In genomic region chr3:18641916-18642315, GRCh38 we compare ENCODE assay signal across 16 cellular contexts.
DNase-seq lines count a peak whose midpoint lies in the region; ATAC-seq, FAIRE-seq and TF ChIP-seq lines count a peak whose summit lies in the region.
"Had no signal": no experiment of that assay in that cellular context is flagged by ENCODE, and none has a peak within 500 bp of the region (broad histone marks: within the 10 kb centered on the region; RNA-seq: fewer than 3 reads in every experiment).

No MANE protein-coding gene starts in this region.

- peak overlapping the region; percentile 32 for H3K27ac Mint-ChIP-seq in activated CD4-positive, alpha-beta memory T cell treated with anti-CD3 and anti-CD28 coated beads for 36 hours
- no peak overlapping the region for H3K27ac Mint-ChIP-seq in activated CD4-positive, alpha-beta memory T cell treated with anti-CD3 and anti-CD28 coated beads, Interleukin-2, amount 10 ng/mL, durations not matched to agents 7 days and 5 days
- peak overlapping the region; percentile 42 for H3K27ac Mint-ChIP-seq in activated T-helper 17 cell treated with anti-CD3 and anti-CD28 coated beads, Interleukin-2, amount 50 U/mL, for 72 hours
- H3K27ac Mint-ChIP-seq: B cell, GM23338 had no signal

- no peaks in the 10 kb centered on the region for H3K27me3 Mint-ChIP-seq in activated CD4-positive, alpha-beta memory T cell treated with anti-CD3 and anti-CD28 coated beads for 36 hours
- no peaks in the 10 kb centered on the region for H3K27me3 Mint-ChIP-seq in activated CD4-positive, alpha-beta memory T cell treated with anti-CD3 and anti-CD28 coated beads, Interleukin-2, amount 10 ng/mL, durations not matched to agents 7 days and 5 days
- no peaks in the 10 kb centered on the region for H3K27me3 Mint-ChIP-seq in activated T-helper 17 cell treated with anti-CD3 and anti-CD28 coated beads, Interleukin-2, amount 50 U/mL, for 72 hours

- CTCF ChIA-PET in activated CD4-positive, alpha-beta memory T cell treated with anti-CD3 and anti-CD28 coated beads for 36 hours (lab: Charles Lee) = interaction anchor here (1.8 to 2.4 kb wide), 2 partner anchors 83 to 116 kb away, joined by 5 to 9 read pairs; no protein-coding TSS in a partner anchor
- CTCF ChIA-PET in activated CD4-positive, alpha-beta memory T cell treated with anti-CD3 and anti-CD28 coated beads, Interleukin-2, amount 10 ng/mL, durations not matched to agents 7 days and 5 days (lab: Charles Lee) = interaction anchor here (0.8 kb wide), 1 partner anchor 82 kb away, joined by 3 read pairs; no protein-coding TSS in a partner anchor

- POLR2A ChIA-PET in activated CD4-positive, alpha-beta memory T cell treated with anti-CD3 and anti-CD28 coated beads for 36 hours (lab: Charles Lee) = interaction anchor here (1.3 to 1.8 kb wide), 2 partner anchors 86 to 116 kb away, joined by 3 to 7 read pairs; no protein-coding TSS in a partner anchor
- POLR2A ChIA-PET in activated CD4-positive, alpha-beta memory T cell treated with anti-CD3 and anti-CD28 coated beads, Interleukin-2, amount 10 ng/mL, durations not matched to agents 7 days and 5 days (lab: Charles Lee) = interaction anchor here (0.9 to 2.1 kb wide), 3 partner anchors 16 to 75 kb away, joined by 3 to 5 read pairs (median 3); no protein-coding TSS in a partner anchor

- H3K4me3 Mint-ChIP-seq in activated CD4-positive, alpha-beta memory T cell treated with anti-CD3 and anti-CD28 coated beads for 36 hours = no peak overlapping the region
- no peak overlapping the region for H3K4me3 Mint-ChIP-seq in activated CD4-positive, alpha-beta memory T cell treated with anti-CD3 and anti-CD28 coated beads, Interleukin-2, amount 10 ng/mL, durations not matched to agents 7 days and 5 days
- no peak overlapping the region for H3K4me3 Mint-ChIP-seq in activated T-helper 17 cell treated with anti-CD3 and anti-CD28 coated beads, Interleukin-2, amount 50 U/mL, for 72 hours
- H3K4me3 Mint-ChIP-seq: B cell; CD8-positive, alpha-beta T cell; GM23338 had no signal

- peaks cover 54% of the 10 kb centered on the region for H3K4me1 Mint-ChIP-seq in activated CD4-positive, alpha-beta memory T cell treated with anti-CD3 and anti-CD28 coated beads for 36 hours (ENCODE audit: low read depth)
- H3K4me1 Mint-ChIP-seq in activated CD4-positive, alpha-beta memory T cell treated with anti-CD3 and anti-CD28 coated beads, Interleukin-2, amount 10 ng/mL, durations not matched to agents 7 days and 5 days = peaks cover 48% of the 10 kb centered on the region
- peaks cover 51% of the 10 kb centered on the region for H3K4me1 Mint-ChIP-seq in activated T-helper 17 cell treated with anti-CD3 and anti-CD28 coated beads, Interleukin-2, amount 50 U/mL, for 72 hours
- H3K4me1 Mint-ChIP-seq: B cell, GM23338 had no signal

- no peak for DNase-seq in activated CD4-positive, alpha-beta memory T cell treated with anti-CD3 and anti-CD28 coated beads for 36 hours
- no peak for DNase-seq in activated CD4-positive, alpha-beta memory T cell treated with anti-CD3 and anti-CD28 coated beads, Interleukin-2, amount 10 ng/mL, durations not matched to agents 7 days and 5 days
- DNase-seq in NCI-H774 (lab: John Stamatoyannopoulos, UW) = peak; percentile 49
- DNase-seq in NCI-H187 (lab: John Stamatoyannopoulos, UW) = no peak
- no peak for DNase-seq in GM12892 (ENCODE audit: insufficient read length)
- DNase-seq: Calu3; CD8-positive, alpha-beta T cell; HCEC 1CT had no signal

- no peak for FAIRE-seq in GM12892 (lab: Jason Lieb, UNC)
- FAIRE-seq: G401.6, GM12891, GM18507, H54 had no signal

- no peak for ATAC-seq in activated T-helper 17 cell treated with anti-CD3 and anti-CD28 coated beads, Interleukin-2, amount 50 U/mL, for 72 hours (replicated peaks)
- no peak for ATAC-seq in SK-N-SH treated with all-trans-retinoic acid at 6 μM for 48 hours
- ATAC-seq: CD8-positive, alpha-beta T cell; GM23338 had no signal

- H3K9me3 Mint-ChIP-seq in activated CD4-positive, alpha-beta memory T cell treated with anti-CD3 and anti-CD28 coated beads for 36 hours = peaks cover 24% of the 10 kb centered on the region
- H3K9me3 Mint-ChIP-seq in activated CD4-positive, alpha-beta memory T cell treated with anti-CD3 and anti-CD28 coated beads, Interleukin-2, amount 10 ng/mL, durations not matched to agents 7 days and 5 days = peaks cover 35% of the 10 kb centered on the region
- H3K9me3 Mint-ChIP-seq in activated T-helper 17 cell treated with anti-CD3 and anti-CD28 coated beads, Interleukin-2, amount 50 U/mL, for 72 hours = peaks cover 24% of the 10 kb centered on the region
- H3K9me3 Mint-ChIP-seq: GM23338 had no signal

- intact Hi-C loops in activated CD4-positive, alpha-beta memory T cell treated with anti-CD3 and anti-CD28 coated beads for 36 hours (cut with micrococcal nuclease) = loop anchor here (10.0 kb wide), 1 partner anchor 1413 kb away; no protein-coding TSS in a partner anchor

- peaks cover 30% of the 10 kb centered on the region for H3K36me3 Mint-ChIP-seq in activated CD4-positive, alpha-beta memory T cell treated with anti-CD3 and anti-CD28 coated beads for 36 hours
- H3K36me3 Mint-ChIP-seq in activated CD4-positive, alpha-beta memory T cell treated with anti-CD3 and anti-CD28 coated beads, Interleukin-2, amount 10 ng/mL, durations not matched to agents 7 days and 5 days (ENCODE audit: low read depth) = peaks cover 47% of the 10 kb centered on the region
- H3K36me3 Mint-ChIP-seq in activated T-helper 17 cell treated with anti-CD3 and anti-CD28 coated beads, Interleukin-2, amount 50 U/mL, for 72 hours (ENCODE audit: low read depth) = no peaks in the 10 kb centered on the region
- H3K36me3 Mint-ChIP-seq: CD8-positive, alpha-beta T cell had no signal

- no peak for TF ChIP-seq POLR2A in GM12892 (IDR thresholded peaks at IDR 0.05; ENCODE audit: low read depth, low read length)

TF ChIP-seq in SK-N-SH treated with all-trans-retinoic acid at 6 μM for 48 hours, 23 proteins besides CTCF, POLR2A, EP300 and RAD21:
- TF ChIP-seq ZFP3 (CRISPR knock-in tag; IDR thresholded peaks at IDR 0.05) = no peak
